8 cellular contexts compared by ENCODE assay signal in the genomic region with DNA sequence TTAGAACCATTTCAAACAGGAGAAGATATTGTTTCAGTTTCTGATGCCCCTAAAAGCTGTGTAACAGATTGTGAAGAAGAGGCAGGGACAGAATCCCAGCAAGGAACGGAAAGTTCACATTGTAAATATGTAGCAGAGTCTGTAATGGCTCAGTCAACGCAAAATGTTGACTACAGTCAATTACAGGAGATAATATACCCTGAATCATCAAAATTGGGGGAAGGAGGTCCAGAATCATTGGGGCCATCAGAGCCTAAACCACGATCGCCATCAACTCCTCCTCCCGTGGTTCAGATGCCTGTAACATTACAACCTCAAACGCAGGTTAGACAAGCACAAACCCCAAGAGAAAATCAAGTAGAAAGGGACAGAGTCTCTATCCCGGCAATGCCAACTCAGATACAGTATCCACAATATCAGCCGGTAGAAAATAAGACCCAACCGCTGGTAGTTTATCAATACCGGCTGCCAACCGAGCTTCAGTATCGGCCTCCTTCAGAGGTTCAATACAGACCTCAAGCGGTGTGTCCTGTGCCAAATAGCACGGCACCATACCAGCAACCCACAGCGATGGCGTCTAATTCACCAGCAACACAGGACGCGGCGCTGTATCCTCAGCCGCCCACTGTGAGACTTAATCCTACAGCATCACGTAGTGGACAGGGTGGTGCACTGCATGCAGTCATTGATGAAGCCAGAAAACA. TPM values are rescaled to one million over a fixed set of nuclear protein-coding genes. Genes with fewer than 3 reads are reported as not detected.
DNase-seq lines count a peak whose midpoint lies in the region; ATAC-seq and FAIRE-seq lines count a peak whose summit lies in the region.

No MANE protein-coding gene starts in this region.

- peak overlapping the region; percentile 88 for H2BK120ac ChIP-seq in mesendoderm (ENCODE audit: low read depth, low read length)

- H4K5ac ChIP-seq in mesendoderm (ENCODE audit: low read length) = no peak overlapping the region

- no peaks in the 10 kb centered on the region for H3K79me1 ChIP-seq in mesendoderm (ENCODE audit: low read length)

- no peaks in the 10 kb centered on the region for H3K36me3 ChIP-seq in mesendoderm (ENCODE audit: control insufficient read depth, insufficient read depth, low read length)

- CTCF ChIA-PET in activated CD4-positive, alpha-beta memory T cell treated with anti-CD3 and anti-CD28 coated beads for 36 hours (lab: Charles Lee) = interaction anchor here (0.9 to 1.9 kb wide), 8 partner anchors 11 to 355 kb away, joined by 3 to 5 read pairs (median 4); partner anchors contain the start of gene MIF

- peak; percentile 96 for DNase-seq in NCI-H69 (lab: John Stamatoyannopoulos, UW)
- DNase-seq in activated CD4-positive, alpha-beta memory T cell treated with anti-CD3 and anti-CD28 coated beads for 36 hours = peak; percentile 87
- peak; percentile 56 for DNase-seq in effector CD4-positive, alpha-beta T cell
- peak; percentile 93 for DNase-seq in mesendoderm
- peak; percentile 39 for DNase-seq in stimulated activated CD8-positive, alpha-beta memory T cell treated with anti-CD3 and anti-CD28 coated beads, Interleukin-12 subunit alpha, Interleukin-12 subunit beta, amount 100 ng/mL, for 4 hours (ENCODE audit: low read depth)

- H3K23ac ChIP-seq in mesendoderm (ENCODE audit: low read length) = no peak overlapping the region

- POLR2A ChIA-PET in activated CD4-positive, alpha-beta memory T cell treated with anti-CD3 and anti-CD28 coated beads for 36 hours (lab: Charles Lee) = no interaction called here

- H3K27ac ChIP-seq in mesendoderm (ENCODE audit: low read depth, low read length) = peak overlapping the region; percentile 57

- H2AK5ac ChIP-seq in mesendoderm (ENCODE audit: low read length) = no peak overlapping the region

- H3K18ac ChIP-seq in mesendoderm (ENCODE audit: low read length) = peak overlapping the region; percentile 39

- no peak overlapping the region for H3K27ac Mint-ChIP-seq in activated CD4-positive, alpha-beta memory T cell treated with anti-CD3 and anti-CD28 coated beads for 36 hours

- peaks cover 4% of the 10 kb centered on the region for H3K79me2 ChIP-seq in mesendoderm (ENCODE audit: control insufficient read depth, insufficient read depth, low read length)

- no peak overlapping the region for H3K4me3 ChIP-seq in mesendoderm (ENCODE audit: low read length)

- ATAC-seq in HG03354 (IDR thresholded peaks at IDR 0.05; ENCODE audit: poor library complexity, severe bottlenecking, unreplicated experiment) (peak; percentile 59), GM19328 (IDR thresholded peaks at IDR 0.05; ENCODE audit: unreplicated experiment) (no peak)

- H2BK15ac ChIP-seq in mesendoderm (replicated peaks; ENCODE audit: low read depth) = no peak overlapping the region

- H4K8ac ChIP-seq in mesendoderm (ENCODE audit: low read depth, low read length) = no peak overlapping the region

- H3K4ac ChIP-seq in mesendoderm (ENCODE audit: low read depth, low read length) = peak overlapping the region; percentile 95

- H3K9me3 Mint-ChIP-seq in activated CD4-positive, alpha-beta memory T cell treated with anti-CD3 and anti-CD28 coated beads for 36 hours = no peaks in the 10 kb centered on the region

- H3K4me3 Mint-ChIP-seq in activated CD4-positive, alpha-beta memory T cell treated with anti-CD3 and anti-CD28 coated beads for 36 hours = no peak overlapping the region

- H3K4me2 ChIP-seq in mesendoderm (ENCODE audit: low read length) = no peak overlapping the region

- H2BK5ac ChIP-seq in mesendoderm (ENCODE audit: low read length) = peak overlapping the region; percentile 52

- peaks cover 4% of the 10 kb centered on the region for H3K27me3 Mint-ChIP-seq in activated CD4-positive, alpha-beta memory T cell treated with anti-CD3 and anti-CD28 coated beads for 36 hours

- H3K27me3 ChIP-seq in mesendoderm (ENCODE audit: insufficient read depth, low read length, poor library complexity) = no peaks in the 10 kb centered on the region

- no peaks in the 10 kb centered on the region for H3K36me3 Mint-ChIP-seq in activated CD4-positive, alpha-beta memory T cell treated with anti-CD3 and anti-CD28 coated beads for 36 hours

- WGBS in mesendoderm (ENCODE audit: extremely low coverage, insufficient coverage, low lambda C conversion rate) = no CpG with 5 or more reads among the region's 21 CpGs

- H3K56ac ChIP-seq in mesendoderm (ENCODE audit: low read length) = peak overlapping the region; percentile 79

- peaks cover 13% of the 10 kb centered on the region for H3K4me1 ChIP-seq in mesendoderm (ENCODE audit: control insufficient read depth, low read depth, low read length)

- intact Hi-C loops in activated CD4-positive, alpha-beta memory T cell treated with anti-CD3 and anti-CD28 coated beads for 36 hours (cut with micrococcal nuclease) = loop anchor here (5.0 kb wide), 3 partner anchors 137 to 318 kb away; partner anchors contain the start of gene SLC2A11

- peak; percentile 93 for FAIRE-seq in G401.6 (lab: Jason Lieb, UNC)

- peaks cover 9% of the 10 kb centered on the region for H3K4me1 Mint-ChIP-seq in activated CD4-positive, alpha-beta memory T cell treated with anti-CD3 and anti-CD28 coated beads for 36 hours (ENCODE audit: low read depth)

- H3K9ac ChIP-seq in mesendoderm (ENCODE audit: low read length) = peak overlapping the region; percentile 52

RNA-seq across cellular contexts. Expression of gene IGLL1, which starts 40.8 kb away (rescaled TPM):
- not detected for total RNA-seq in activated CD4-positive, alpha-beta memory T cell treated with anti-CD3 and anti-CD28 coated beads for 36 hours
- polyA plus RNA-seq in mesendoderm (2013, experiment 1 of 2) = not detected
- not detected for polyA plus RNA-seq in mesendoderm (2013, experiment 2 of 2)

Comparison
In these comparisons a context has a peak if more than half of its experiments do, and no peak if none do; other contexts are left out.
1. DNase-seq: peak in every context shown above with its lines; median percentile 96 in NCI-H69; 93 in mesendoderm; 87 in activated CD4-positive, alpha-beta memory T cell treated with anti-CD3 and anti-CD28 coated beads for 36 hours; 56 in effector CD4-positive, alpha-beta T cell; 39 in stimulated activated CD8-positive, alpha-beta memory T cell treated with anti-CD3 and anti-CD28 coated beads, Interleukin-12 subunit alpha, Interleukin-12 subunit beta, amount 100 ng/mL, for 4 hours.